In the genomic region with DNA sequence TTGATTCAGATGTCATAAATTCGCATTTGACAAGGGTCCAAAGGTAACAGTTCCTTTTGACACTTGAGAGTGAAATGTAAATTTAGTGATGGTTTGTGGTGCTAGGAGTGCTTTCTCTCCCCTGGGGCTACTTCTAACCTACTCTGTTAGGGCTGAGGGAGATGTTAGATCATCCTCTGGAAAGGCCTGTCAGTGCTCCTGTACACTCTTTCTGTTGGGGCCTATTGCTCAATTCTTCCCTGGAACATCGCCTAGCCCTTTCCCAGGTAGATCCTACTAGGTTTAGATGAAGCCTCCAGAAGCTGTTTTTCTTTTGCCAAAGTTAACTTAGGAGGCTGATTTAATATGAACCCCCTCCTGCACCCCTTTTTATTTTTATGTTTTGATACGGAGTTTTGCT, we compare ENCODE assay signal across 8 cellular contexts. TPM values are rescaled to one million over a fixed set of nuclear protein-coding genes. Genes with fewer than 3 reads are reported as not detected.
DNase-seq lines count a peak whose midpoint lies in the region; ATAC-seq, FAIRE-seq and TF ChIP-seq lines count a peak whose summit lies in the region.

No MANE protein-coding gene starts in this region.

- DNase-seq in T-helper 17 cell (no peak), middle frontal gyrus (ENCODE audit: extremely low spot score, low spot score) (no peak), AML-193 (lab: John Stamatoyannopoulos, UW) (no peak), GM12891 (ENCODE audit: insufficient read length, low spot score) (no peak), midbrain (lab: John Stamatoyannopoulos, UW) (no peak)

- H3K4me1 Mint-ChIP-seq in T-helper 17 cell, result peaks cover 26% of the 10 kb centered on the region

- H3K4me3 Mint-ChIP-seq in T-helper 17 cell, result peak overlapping the region; percentile 88

- peak overlapping the region; percentile 96 for H3K27ac Mint-ChIP-seq in T-helper 17 cell

- TF ChIP-seq POLR2A in GM12891 (IDR thresholded peaks at IDR 0.05; ENCODE audit: low read depth, low read length), result no peak

- 0 out of 2 replicates have a peak overlapping the region, but pooled peaks have one; percentile 75 for H3K4me3 ChIP-seq in iPS-18c (ENCODE audit: insufficient read depth, low read depth, low read length)

- H3K9me3 ChIP-seq in T-helper 17 cell (ENCODE audit: control insufficient read depth, low read length, poor library complexity, severe bottlenecking), result no peaks in the 10 kb centered on the region
- H3K9me3 ChIP-seq in iPS-18c (ENCODE audit: control insufficient read depth, insufficient read depth, low read length), result peaks cover 2% of the 10 kb centered on the region

- no peak for TF ChIP-seq CTCF in 22Rv1 (IDR thresholded peaks at IDR 0.05)

- H3K36me3 Mint-ChIP-seq in T-helper 17 cell (ENCODE audit: low read depth), result peaks cover 6% of the 10 kb centered on the region

- no peak for FAIRE-seq in GM12891 (lab: Jason Lieb, UNC)

- peak overlapping the region; percentile 96 for H3K27ac ChIP-seq in 22Rv1

- ATAC-seq in GM18517 (IDR thresholded peaks at IDR 0.05; ENCODE audit: unreplicated experiment) (peak; percentile 3), T-helper 17 cell (no peak)

- H3K27me3 Mint-ChIP-seq in T-helper 17 cell, result no peaks in the 10 kb centered on the region

TF ChIP-seq in GM12891, 5 proteins besides CTCF, POLR2A, EP300 and RAD21:
- TF ChIP-seq POU2F2 (IDR thresholded peaks at IDR 0.05; ENCODE audit: low read depth, low read length) (no peak), PAX5 (IDR thresholded peaks at IDR 0.05; ENCODE audit: insufficient read depth, low read length, severe bottlenecking) (no peak), SPI1 (IDR thresholded peaks at IDR 0.05; ENCODE audit: low read depth, low read length) (no peak), TAF1 (IDR thresholded peaks at IDR 0.05; ENCODE audit: low read depth, low read length) (no peak), POLR2AphosphoS5 (IDR thresholded peaks at IDR 0.05; ENCODE audit: low read depth, low read length) (no peak)

RNA-seq across cellular contexts. Expression of gene PCCB, which starts 1.4 kb away (rescaled TPM):
- total RNA-seq in T-helper 17 cell, result 10 to 100 TPM; 13.0 to 13.3 TPM
- polyA plus RNA-seq in GM12891 (2012; ENCODE audit: low read depth, missing spikeins), result 46.1 TPM

RNA-seq across cellular contexts. Expression of gene MSL2, which starts 55.4 kb away (rescaled TPM):
- total RNA-seq in T-helper 17 cell, result 100 to 1,000 TPM in 1 of 2 donors, 10 to 100 TPM in 1; 95.6 to 135 TPM
- polyA plus RNA-seq in GM12891 (2012; ENCODE audit: low read depth, missing spikeins), result 8.6 TPM
